In the genomic region with DNA sequence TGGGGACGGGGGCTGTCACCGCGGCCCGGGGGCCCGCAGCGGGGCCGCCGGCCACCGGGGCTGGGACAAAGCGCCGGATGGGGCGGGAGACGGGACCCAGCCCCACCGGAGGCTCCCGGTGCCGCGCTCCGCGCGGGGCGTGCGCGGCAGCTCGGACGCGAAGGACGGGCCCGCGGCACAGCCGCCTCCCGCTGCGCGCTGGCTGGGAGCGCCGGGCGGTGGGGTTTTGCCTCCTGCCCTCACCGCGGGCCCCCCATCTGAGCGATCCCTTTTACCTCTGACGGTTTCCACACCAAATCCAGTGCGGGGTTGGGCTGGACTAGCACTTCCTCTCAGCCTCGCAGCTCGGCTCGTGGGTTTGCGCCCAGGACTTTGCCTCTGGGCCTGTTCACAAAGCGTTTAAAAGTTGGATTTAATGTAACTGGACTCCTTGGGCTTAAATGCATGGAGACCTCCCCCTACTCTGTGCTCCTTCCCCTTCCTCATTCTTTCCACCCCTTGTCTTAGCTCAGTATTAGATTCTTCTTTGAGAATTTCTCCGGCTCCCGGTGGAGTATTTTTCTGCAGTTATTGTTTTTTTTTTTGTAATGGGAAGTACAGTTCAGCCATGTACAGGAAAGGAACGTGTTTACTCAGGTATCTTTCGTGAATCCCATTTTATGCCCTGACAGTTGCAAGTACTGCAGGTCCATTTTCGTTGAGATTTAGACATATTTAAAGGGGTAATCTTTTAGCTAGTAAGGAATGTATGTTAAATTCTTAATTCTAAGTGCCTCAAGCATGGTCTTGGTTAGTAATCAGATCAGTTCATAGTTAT, we compare ENCODE assay signal across 8 cellular contexts. TPM values are rescaled to one million over a fixed set of nuclear protein-coding genes. Genes with fewer than 3 reads are reported as not detected.
DNase-seq lines count a peak whose midpoint lies in the region; ATAC-seq and TF ChIP-seq lines count a peak whose summit lies in the region.

No MANE protein-coding gene starts in this region.

- H3K36me3 ChIP-seq in iPS-15b (ENCODE audit: control insufficient read depth, insufficient read depth, low read length) = no peaks in the 10 kb centered on the region

- intact Hi-C loops in sciatic nerve (cut with DNase I) = no loop called here

- peaks cover 48% of the 10 kb centered on the region for H3K4me1 Mint-ChIP-seq in brain

- peaks cover 7% of the 10 kb centered on the region for H3K36me3 Mint-ChIP-seq in brain

- peaks cover 18% of the 10 kb centered on the region for H3K4me1 ChIP-seq in iPS-15b (ENCODE audit: control insufficient read depth, insufficient read depth, low read length)

- DNase-seq in GM04504 (ENCODE audit: low read depth) (peak; percentile 23), SKM-1 (lab: John Stamatoyannopoulos, UW; ENCODE audit: unreplicated experiment) (peak; percentile 25), sciatic nerve (ENCODE audit: low spot score) (peak; percentile 76), iPS-NIHi7 (ENCODE audit: extremely low spot score) (no peak)
- DNase-seq in Jurkat, Clone E6-1 (ENCODE audit: low read depth, low spot score) = no peak

- peaks cover 9% of the 10 kb centered on the region for H3K27me3 Mint-ChIP-seq in brain

- ATAC-seq in GM21786 (IDR thresholded peaks at IDR 0.05; ENCODE audit: unreplicated experiment) (peak; percentile 21), sciatic nerve (peak; percentile 24)

- no peaks in the 10 kb centered on the region for H3K9me3 ChIP-seq in iPS-15b (ENCODE audit: control insufficient read depth, insufficient read depth, low read length)

- peak overlapping the region; percentile 91 to 97 (median 94) for H3K27ac Mint-ChIP-seq in brain

- H3K9ac ChIP-seq in iPS-15b (ENCODE audit: low read depth, low read length) = peak overlapping the region; percentile 85

- peak overlapping the region; percentile 57 for H3K4me3 ChIP-seq in Jurkat, Clone E6-1 (ENCODE audit: low read length)
- peak overlapping the region; percentile 85 for H3K4me3 ChIP-seq in iPS-15b (ENCODE audit: low read depth, low read length)

- no peaks in the 10 kb centered on the region for H3K27me3 ChIP-seq in iPS-15b (ENCODE audit: control insufficient read depth, insufficient read depth, low read length)

- no peak for TF ChIP-seq CTCF in brain (conservative IDR thresholded peaks at IDR 0.05)

- H3K4me3 Mint-ChIP-seq in brain = peak overlapping the region; percentile 93 to 97 (median 94)

- H3K9me3 Mint-ChIP-seq in brain = peaks cover 0 to 9% (median 0%) of the 10 kb centered on the region in 5 experiments

RNA-seq across cellular contexts. Expression of a gene that starts 0.7 kb away (rescaled TPM):
- polyA plus RNA-seq in Jurkat, Clone E6-1 (2012; ENCODE audit: insufficient read depth, insufficient read length) = 3.0 TPM
- polyA plus RNA-seq in brain (ENCODE audit: insufficient read depth, low read depth, low replicate concordance) = 3.2 TPM
- 50.7 TPM for total RNA-seq in sciatic nerve

Comparison
In these comparisons a context has a peak if more than half of its experiments do, and no peak if none do; other contexts are left out.
1. DNase-seq: peak in GM04504 (single experiment), SKM-1 (single experiment) and sciatic nerve (single experiment); none in Jurkat, Clone E6-1 (single experiment) and iPS-NIHi7 (single experiment).